ENCODE assay signal across 8 cellular contexts in genomic region chr5:131264453-131265200, GRCh38. TPM values are rescaled to one million over a fixed set of nuclear protein-coding genes. Genes with fewer than 3 reads are reported as not detected.
A peak's percentile ranks its signal among the peaks of the same experiment; 100 is the strongest.
DNase-seq lines count a peak whose midpoint lies in the region; ATAC-seq and TF ChIP-seq lines count a peak whose summit lies in the region.

No MANE protein-coding gene starts in this region.

- H3K27me3 ChIP-seq in Loucy (ENCODE audit: insufficient read depth, low read length, poor library complexity, severe bottlenecking) (no peaks in the 10 kb centered on the region), esophagus (ENCODE audit: control insufficient read depth in 1 of 2, insufficient read depth in 2 of 2, low read length in 2 of 2) (no peaks in the 10 kb centered on the region), upper lobe of right lung (no peaks in the 10 kb centered on the region)

- ATAC-seq in GM19025 (IDR thresholded peaks at IDR 0.05; ENCODE audit: low read depth, unreplicated experiment) (peak; percentile 0), upper lobe of right lung (peak; percentile 20)
- ATAC-seq in activated CD8-positive, alpha-beta memory T cell treated with anti-CD3 and anti-CD28 coated beads, Interleukin-2, amount 10 ng/mL, durations not matched to agents 7 days and 5 days: peak; percentile 11
- peak; percentile 14 to 25 for ATAC-seq in naive thymus-derived CD8-positive, alpha-beta T cell

- H3K9me3 ChIP-seq in Loucy (ENCODE audit: insufficient read depth, low read depth, low read length) (no peaks in the 10 kb centered on the region), esophagus (ENCODE audit: control insufficient read depth in 2 of 2, insufficient read depth in 1 of 2, low read depth in 1 of 2, low read length in 1 of 2) (no peaks in the 10 kb centered on the region), upper lobe of right lung (no peaks in the 10 kb centered on the region)

- H3F3A ChIP-seq in Loucy (ENCODE audit: low read depth): no peaks in the 10 kb centered on the region

- H3K27ac Mint-ChIP-seq in activated CD8-positive, alpha-beta memory T cell treated with anti-CD3 and anti-CD28 coated beads, Interleukin-2, amount 10 ng/mL, durations not matched to agents 7 days and 5 days: peak overlapping the region; percentile 89
- peak overlapping the region; percentile 92 to 98 (median 94) for H3K27ac Mint-ChIP-seq in naive thymus-derived CD8-positive, alpha-beta T cell

- 1% methylated on average over 37 of the region's 37 CpGs for WGBS in esophagus, 2 donors

- H3K36me3 Mint-ChIP-seq in activated CD8-positive, alpha-beta memory T cell treated with anti-CD3 and anti-CD28 coated beads, Interleukin-2, amount 10 ng/mL, durations not matched to agents 7 days and 5 days: peaks cover 32% of the 10 kb centered on the region
- peaks cover 1 to 22% (median 11%) of the 10 kb centered on the region in 3 donors for H3K36me3 Mint-ChIP-seq in naive thymus-derived CD8-positive, alpha-beta T cell

- H3K27ac ChIP-seq in esophagus (ENCODE audit: low read depth in 2 of 2, low read length in 1 of 2): peak overlapping the region; percentile 79 to 87
- H3K27ac ChIP-seq in upper lobe of right lung: peak overlapping the region; percentile 92

- H3K4me3 ChIP-seq in Loucy (ENCODE audit: low read length, poor library complexity, severe bottlenecking) (peak overlapping the region; percentile 78), esophagus (ENCODE audit: low read depth in 1 of 2, low read length in 2 of 2) (peak overlapping the region; percentile 70 to 100), upper lobe of right lung (peak overlapping the region; percentile 92)

- peak overlapping the region; percentile 88 for H3K9ac ChIP-seq in Loucy (ENCODE audit: low read depth, low read length, poor library complexity, severe bottlenecking)

- H3K36me3 ChIP-seq in Loucy (ENCODE audit: insufficient read depth, low read length) (no peaks in the 10 kb centered on the region), esophagus (ENCODE audit: control insufficient read depth in 2 of 2, insufficient read depth in 2 of 2, low read length in 1 of 2) (no peaks in the 10 kb centered on the region), upper lobe of right lung (no peaks in the 10 kb centered on the region)

- H3K9me3 Mint-ChIP-seq in activated CD8-positive, alpha-beta memory T cell treated with anti-CD3 and anti-CD28 coated beads, Interleukin-2, amount 10 ng/mL, durations not matched to agents 7 days and 5 days (ENCODE audit: low read depth): no peaks in the 10 kb centered on the region
- no peaks in the 10 kb centered on the region for H3K9me3 Mint-ChIP-seq in naive thymus-derived CD8-positive, alpha-beta T cell

- CTCF ChIA-PET in activated CD8-positive, alpha-beta memory T cell treated with anti-CD3 and anti-CD28 coated beads, Interleukin-2, amount 10 ng/mL, durations not matched to agents 7 days and 5 days (lab: Charles Lee): interaction anchor here (0.6 to 8.7 kb wide), 17 partner anchors 9 to 132 kb away, joined by 3 to 94 read pairs (median 4); no protein-coding TSS in a partner anchor

- peak; percentile 21 for DNase-seq in Ammon's horn (ENCODE audit: low spot score)
- DNase-seq in activated CD8-positive, alpha-beta memory T cell treated with anti-CD3 and anti-CD28 coated beads, Interleukin-2, amount 10 ng/mL, durations not matched to agents 7 days and 5 days: peak; percentile 69
- DNase-seq in naive thymus-derived CD8-positive, alpha-beta T cell: peak in 8 of 10 donors; percentile 26 to 74 (median 50)
- peak; percentile 71 for DNase-seq in upper lobe of right lung
- DNase-seq in middle frontal gyrus (ENCODE audit: extremely low spot score, low spot score): no peak

- TF ChIP-seq CTCF in Loucy (conservative IDR thresholded peaks at IDR 0.05; ENCODE audit: low read length): no peak
- TF ChIP-seq CTCF in upper lobe of right lung (IDR thresholded peaks at IDR 0.05): no peak

- peaks cover 25% of the 10 kb centered on the region for H4K20me1 ChIP-seq in Loucy (ENCODE audit: insufficient read depth, low read length, poor library complexity, severe bottlenecking)

- H2AFZ ChIP-seq in Loucy (ENCODE audit: low read length): peak overlapping the region; percentile 43; the same call in 1 of the 2 replicates

- peaks cover 46% of the 10 kb centered on the region for H3K4me1 Mint-ChIP-seq in activated CD8-positive, alpha-beta memory T cell treated with anti-CD3 and anti-CD28 coated beads, Interleukin-2, amount 10 ng/mL, durations not matched to agents 7 days and 5 days
- H3K4me1 Mint-ChIP-seq in naive thymus-derived CD8-positive, alpha-beta T cell: peaks cover 9 to 64% (median 37%) of the 10 kb centered on the region in 4 donors

- POLR2A ChIA-PET in naive thymus-derived CD8-positive, alpha-beta T cell (lab: Charles Lee): interaction anchor here (0.8 to 10.2 kb wide), 33 partner anchors 10 to 150 kb away, joined by 3 to 159 read pairs (median 7); partner anchors contain the start of genes HINT1 and LYRM7

- peaks cover 69% of the 10 kb centered on the region for H3K79me2 ChIP-seq in Loucy (ENCODE audit: insufficient read depth, low read length)

- H3K4me2 ChIP-seq in Loucy (ENCODE audit: low read depth, low read length, poor library complexity, severe bottlenecking): peak overlapping the region; percentile 86

- intact Hi-C loops in upper lobe of right lung (cut with DNase I): no loop called here

- H3K4me1 ChIP-seq in Loucy (ENCODE audit: insufficient read depth, low read length, poor library complexity, severe bottlenecking) (peaks cover 24% of the 10 kb centered on the region), esophagus (ENCODE audit: control insufficient read depth in 2 of 2, insufficient read depth in 2 of 2, low read length in 1 of 2) (peaks cover 0 to 2% of the 10 kb centered on the region in 2 donors), upper lobe of right lung (peaks cover 14% of the 10 kb centered on the region)

- H3K9me2 ChIP-seq in Loucy (replicated peaks; ENCODE audit: low read depth, low read length): no peaks in the 10 kb centered on the region

- H3K4me3 Mint-ChIP-seq in activated CD8-positive, alpha-beta memory T cell treated with anti-CD3 and anti-CD28 coated beads, Interleukin-2, amount 10 ng/mL, durations not matched to agents 7 days and 5 days: peak overlapping the region; percentile 83
- H3K4me3 Mint-ChIP-seq in naive thymus-derived CD8-positive, alpha-beta T cell: peak overlapping the region; percentile 79 to 98 (median 90)

- H3K27me3 Mint-ChIP-seq in activated CD8-positive, alpha-beta memory T cell treated with anti-CD3 and anti-CD28 coated beads, Interleukin-2, amount 10 ng/mL, durations not matched to agents 7 days and 5 days: no peaks in the 10 kb centered on the region
- no peaks in the 10 kb centered on the region for H3K27me3 Mint-ChIP-seq in naive thymus-derived CD8-positive, alpha-beta T cell

RNA-seq across cellular contexts. Expression of gene CDC42SE2, which starts 0.8 kb away (rescaled TPM):
- total RNA-seq in activated CD8-positive, alpha-beta memory T cell treated with anti-CD3 and anti-CD28 coated beads, Interleukin-2, amount 10 ng/mL, durations not matched to agents 7 days and 5 days: 100 to 1,000 TPM; 118 to 149 TPM
- 1 to 10 TPM; 5.1 to 7.3 TPM for polyA plus RNA-seq in esophagus
- 100 to 1,000 TPM; 313 to 326 TPM for total RNA-seq in naive thymus-derived CD8-positive, alpha-beta T cell
- 100 to 1,000 TPM; 423 to 544 (median 480) TPM for polyA plus RNA-seq in naive thymus-derived CD8-positive, alpha-beta T cell
- total RNA-seq in upper lobe of right lung: 37.0 TPM
